Comparison of ENCODE assay signal across 14 cellular contexts in the genomic region with DNA sequence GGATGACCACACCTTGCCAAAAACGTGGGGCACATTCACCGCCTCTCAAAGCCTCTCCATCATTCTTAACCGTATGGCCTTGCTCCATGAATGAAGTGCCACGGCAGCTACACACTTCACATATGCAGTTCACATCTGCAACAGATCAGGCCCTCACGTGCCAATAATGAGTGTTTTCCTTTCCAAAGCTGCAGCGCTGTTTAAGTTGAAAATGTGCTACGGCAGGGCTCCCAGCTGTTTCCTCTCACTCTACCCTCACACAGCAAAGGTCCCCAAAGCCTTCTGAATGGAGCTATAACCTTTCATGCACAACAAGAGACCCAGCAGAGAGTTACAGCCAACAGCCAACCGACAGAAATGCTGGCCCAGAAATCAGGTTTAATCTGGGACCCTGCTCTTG.
DNase-seq lines count a peak whose midpoint lies in the region; ATAC-seq and TF ChIP-seq lines count a peak whose summit lies in the region.
"Had no signal": no experiment of that assay in that cellular context is flagged by ENCODE, and none has a peak within 500 bp of the region (broad histone marks: within the 10 kb centered on the region; RNA-seq: fewer than 3 reads in every experiment).

No MANE protein-coding gene starts in this region.

- POLR2A ChIA-PET in T-cell (lab: Charles Lee): no interaction called here

- no peak overlapping the region for H3K4me3 ChIP-seq in thyroid gland (replicated peaks in 1 of 3)

- TF ChIP-seq CTCF in thyroid gland (IDR thresholded peaks at IDR 0.05): no peak

- H3K4me1 Mint-ChIP-seq in T-cell (peaks cover 4 to 8% (median 7%) of the 10 kb centered on the region in 3 donors), naive B cell (peaks cover 16 to 34% (median 26%) of the 10 kb centered on the region in 3 donors)

- H3K27ac ChIP-seq in thyroid gland: peak overlapping the region in 1 of 3 donors; percentile 37

- H3K4me1 ChIP-seq in thyroid gland: peaks cover 28 to 37% of the 10 kb centered on the region in 2 donors

- DNase-seq in T-cell (no peak), naive B cell (no peak), thyroid gland (no peak), NCI-H2196 (lab: John Stamatoyannopoulos, UW; ENCODE audit: unreplicated experiment) (no peak), sciatic nerve (ENCODE audit: low spot score) (no peak)
- DNase-seq: HFFc6; NCI-H1436 treated with DMSO at 0.1 percent for 48 hours; NCI-H524 treated with DMSO at 0.1 percent for 48 hours; stimulated activated CD4-positive, alpha-beta T cell treated with anti-CD3 and anti-CD28 coated beads, Interleukin-15, amount 100 ng/mL, for 24 hours had no signal

- TF ChIP-seq POLR2A in thyroid gland (IDR thresholded peaks at IDR 0.05): no peak

- ATAC-seq in GM18498 (IDR thresholded peaks at IDR 0.05; ENCODE audit: unreplicated experiment): peak; percentile 15
- ATAC-seq in GM21447 (IDR thresholded peaks at IDR 0.05; ENCODE audit: unreplicated experiment): peak; percentile 26
- ATAC-seq in T-cell (replicated peaks in 1 of 4): no peak
- ATAC-seq in naive B cell (ENCODE audit: low read depth in 2 of 2): no peak
- no peak for ATAC-seq in sciatic nerve
- ATAC-seq in GM21367 (IDR thresholded peaks at IDR 0.05; ENCODE audit: unreplicated experiment): no peak

- H3K9me3 Mint-ChIP-seq in T-cell: no peaks in the 10 kb centered on the region
- peaks cover 0 to 1% (median 0%) of the 10 kb centered on the region in 7 donors for H3K9me3 Mint-ChIP-seq in naive B cell
- H3K9me3 Mint-ChIP-seq: mesothelial cell of epicardium had no signal

- H3K27me3 Mint-ChIP-seq in T-cell (no peaks in the 10 kb centered on the region), naive B cell (no peaks in the 10 kb centered on the region)
- H3K27me3 Mint-ChIP-seq: B cell had no signal

- H3K27me3 ChIP-seq in thyroid gland: no peaks in the 10 kb centered on the region

- 78 to 85% methylated on average over 8 of the region's 8 CpGs for WGBS in thyroid gland, 2 donors

- CTCF ChIA-PET in T-cell (lab: Charles Lee): interaction anchor here in 1 of 2 donors (0.8 kb wide), 1 partner anchor 13 kb away, joined by 3 read pairs; no protein-coding TSS in a partner anchor

- H3K4me3 Mint-ChIP-seq in T-cell (no peak overlapping the region), naive B cell (no peak overlapping the region)
- H3K4me3 Mint-ChIP-seq: B cell, HFFc6, mesothelial cell of epicardium had no signal

- H3K9me3 ChIP-seq in thyroid gland: no peaks in the 10 kb centered on the region

- intact Hi-C loops in thyroid gland (cut with DNase I) (no loop called here), sciatic nerve (cut with DNase I) (loop anchor here (10.0 kb wide), 1 partner anchor 292 kb away; no protein-coding TSS in a partner anchor)

- H3K36me3 Mint-ChIP-seq in T-cell (peaks cover 47% of the 10 kb centered on the region), naive B cell (peaks cover 24 to 26% of the 10 kb centered on the region in 2 donors)
- H3K36me3 Mint-ChIP-seq: mesothelial cell of epicardium had no signal

- H3K27ac Mint-ChIP-seq in T-cell: peak overlapping the region; percentile 11 to 58
- H3K27ac Mint-ChIP-seq in naive B cell: peak overlapping the region in 4 of 6 donors; percentile 52 to 91 (median 85)
- H3K27ac Mint-ChIP-seq: B cell, HFFc6, mesothelial cell of epicardium had no signal

- H3K36me3 ChIP-seq in thyroid gland: no peaks in the 10 kb centered on the region

Comparison
In these comparisons a context has a peak if more than half of its experiments do, and no peak if none do; other contexts are left out.
1. ATAC-seq: peak in GM18498 (single experiment) and GM21447 (single experiment); none in T-cell (0 of 4), naive B cell (0 of 2), sciatic nerve (single experiment) and GM21367 (single experiment).